ENCODE assay signal across 24 cellular contexts in the genomic region with DNA sequence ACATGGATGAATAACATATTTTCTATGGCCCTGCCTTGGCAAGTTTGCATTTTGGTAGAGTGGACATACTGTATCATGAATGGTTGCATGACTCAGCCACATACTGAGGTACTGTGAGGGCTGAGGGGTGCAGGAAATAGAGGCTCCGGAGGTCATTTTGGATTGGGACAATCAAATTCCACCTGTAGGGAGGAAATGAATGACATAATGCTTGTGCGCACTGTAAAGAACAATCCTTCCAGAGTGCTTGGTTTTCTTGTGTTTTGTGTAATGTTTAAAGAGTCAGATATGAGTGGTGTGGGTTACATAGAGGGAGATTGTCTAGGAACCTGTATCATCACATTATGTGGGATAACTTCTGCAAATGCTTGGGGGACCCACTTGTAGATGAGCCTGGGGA.
"Had no signal": no experiment of that assay in that cellular context is flagged by ENCODE, and none has a peak within 500 bp of the region (broad histone marks: within the 10 kb centered on the region; RNA-seq: fewer than 3 reads in every experiment).

No MANE protein-coding gene starts in this region.

- H3K27ac ChIP-seq: adrenal gland, breast epithelium, PC-9 had no signal

- H3K4me1 ChIP-seq: adrenal gland, breast epithelium had no signal

- H3K4me3 ChIP-seq: adrenal gland, breast epithelium, MG63, PC-9 had no signal

- DNase-seq: activated CD4-positive, alpha-beta T cell treated with anti-CD3 and anti-CD28 coated beads for 48 hours; activated CD4-positive, alpha-beta T cell treated with anti-CD3 and anti-CD28 coated beads, Interleukin-2, amount 50 U/mL, for 4 hours; activated CD4-positive, CD25-positive, alpha-beta regulatory T cell treated with anti-CD3 and anti-CD28 coated beads, Interleukin-2, amount 50 U/mL, for 72 hours; activated gamma-delta T cell treated with Interleukin-2 at 50 U/mL for 16 hours; activated naive CD4-positive, alpha-beta T cell treated with anti-CD3 and anti-CD28 coated beads, Interleukin-2, amount 10 ng/mL, durations not matched to agents 7 days and 5 days; activated naive CD8-positive, alpha-beta T cell treated with anti-CD3 and anti-CD28 coated beads, Interleukin-2, amount 10 ng/mL, durations not matched to agents 7 days and 5 days; activated T-cell treated with anti-CD3 and anti-CD28 coated beads for 4 hours; activated T-cell treated with anti-CD3 and anti-CD28 coated beads, Interleukin-2, amount 50 U/mL, for 72 hours; adrenal gland; anterior cingulate cortex; central memory CD4-positive, alpha-beta T cell; cortex of kidney; MG63; MV-4-11; NCI-H1105 treated with DMSO at 0.1 percent for 48 hours; NCI-H1436 treated with DMSO at 0.1 percent for 48 hours; NCI-H345; NCI-H524; PC-9; SHP77 treated with DMSO at 0.1 percent for 48 hours had no signal

- ATAC-seq: activated T-cell treated with anti-CD3 and anti-CD28 coated beads, Interleukin-2, amount 50 U/mL, for 72 hours; WTC11 had no signal

- H3K36me3 Mint-ChIP-seq: activated naive CD4-positive, alpha-beta T cell treated with anti-CD3 and anti-CD28 coated beads, Interleukin-2, amount 10 ng/mL, durations not matched to agents 7 days and 5 days; activated naive CD8-positive, alpha-beta T cell treated with anti-CD3 and anti-CD28 coated beads, Interleukin-2, amount 10 ng/mL, durations not matched to agents 7 days and 5 days; WTC11 had no signal

- H3K4me3 Mint-ChIP-seq: activated naive CD4-positive, alpha-beta T cell treated with anti-CD3 and anti-CD28 coated beads, Interleukin-2, amount 10 ng/mL, durations not matched to agents 7 days and 5 days; activated naive CD8-positive, alpha-beta T cell treated with anti-CD3 and anti-CD28 coated beads, Interleukin-2, amount 10 ng/mL, durations not matched to agents 7 days and 5 days; activated T-cell treated with anti-CD3 and anti-CD28 coated beads, Interleukin-2, amount 50 U/mL, for 72 hours; T-helper 1 cell treated with Interleukin-12 subunit alpha and Interleukin-12 subunit beta and Interleukin-4 antibody, amounts not matched to agents 30 μg/mL and 1 μg/mL, for 36 hours; WTC11 had no signal

- H3K4me1 Mint-ChIP-seq: activated naive CD4-positive, alpha-beta T cell treated with anti-CD3 and anti-CD28 coated beads, Interleukin-2, amount 10 ng/mL, durations not matched to agents 7 days and 5 days; activated naive CD8-positive, alpha-beta T cell treated with anti-CD3 and anti-CD28 coated beads, Interleukin-2, amount 10 ng/mL, durations not matched to agents 7 days and 5 days had no signal

- H3K27me3 ChIP-seq: adrenal gland, breast epithelium had no signal

- H3K9me3 Mint-ChIP-seq: activated naive CD4-positive, alpha-beta T cell treated with anti-CD3 and anti-CD28 coated beads, Interleukin-2, amount 10 ng/mL, durations not matched to agents 7 days and 5 days; activated naive CD8-positive, alpha-beta T cell treated with anti-CD3 and anti-CD28 coated beads, Interleukin-2, amount 10 ng/mL, durations not matched to agents 7 days and 5 days; activated T-cell treated with anti-CD3 and anti-CD28 coated beads, Interleukin-2, amount 50 U/mL, for 72 hours; activated T-helper 2 cell treated with anti-CD3 and anti-CD28 coated beads, Interferon-gamma antibody, Interleukin-2, Interleukin-4, amounts not matched to agents 10 μg/mL and 5 μg/mL and 100 μg/mL, durations not matched to agents 14 hours and 24 hours and 36 hours; T-helper 1 cell treated with Interleukin-12 subunit alpha and Interleukin-12 subunit beta and Interleukin-4 antibody, amounts not matched to agents 30 μg/mL and 1 μg/mL, for 36 hours; WTC11 had no signal

- H3K36me3 ChIP-seq: adrenal gland, breast epithelium, MG63 had no signal

- H3K27me3 Mint-ChIP-seq: activated naive CD4-positive, alpha-beta T cell treated with anti-CD3 and anti-CD28 coated beads, Interleukin-2, amount 10 ng/mL, durations not matched to agents 7 days and 5 days; activated naive CD8-positive, alpha-beta T cell treated with anti-CD3 and anti-CD28 coated beads, Interleukin-2, amount 10 ng/mL, durations not matched to agents 7 days and 5 days had no signal

- H3K9me3 ChIP-seq: adrenal gland, breast epithelium, MG63 had no signal

- H3K27ac Mint-ChIP-seq: activated naive CD4-positive, alpha-beta T cell treated with anti-CD3 and anti-CD28 coated beads, Interleukin-2, amount 10 ng/mL, durations not matched to agents 7 days and 5 days; activated naive CD8-positive, alpha-beta T cell treated with anti-CD3 and anti-CD28 coated beads, Interleukin-2, amount 10 ng/mL, durations not matched to agents 7 days and 5 days; activated T-cell treated with anti-CD3 and anti-CD28 coated beads, Interleukin-2, amount 50 U/mL, for 72 hours; activated T-helper 2 cell treated with anti-CD3 and anti-CD28 coated beads, Interferon-gamma antibody, Interleukin-2, Interleukin-4, amounts not matched to agents 10 μg/mL and 5 μg/mL and 100 μg/mL, durations not matched to agents 14 hours and 24 hours and 36 hours; T-helper 1 cell treated with Interleukin-12 subunit alpha and Interleukin-12 subunit beta and Interleukin-4 antibody, amounts not matched to agents 30 μg/mL and 1 μg/mL, for 36 hours; WTC11 had no signal
